ENCODE assay signal across 8 cellular contexts in the genomic region with DNA sequence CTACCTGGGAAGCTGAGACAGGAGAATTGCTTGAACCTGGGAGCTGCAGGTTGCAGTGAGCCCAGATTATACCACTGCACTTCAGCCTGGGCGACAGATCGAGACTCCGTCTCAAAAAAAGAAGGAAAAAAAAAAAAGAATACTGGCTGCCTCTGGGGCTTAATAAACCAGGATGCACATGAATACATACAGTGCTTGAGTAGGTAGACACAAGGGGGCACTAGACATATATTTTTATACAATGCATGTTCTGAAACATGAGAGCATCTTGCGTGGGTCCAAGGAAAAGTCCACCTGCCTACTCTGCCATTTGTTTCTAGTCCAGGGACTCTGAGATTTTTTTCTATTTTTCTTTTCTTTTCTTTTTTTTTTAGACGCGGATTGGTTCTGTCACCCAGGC. TPM values are rescaled to one million over a fixed set of nuclear protein-coding genes. Genes with fewer than 3 reads are reported as not detected.
DNase-seq lines count a peak whose midpoint lies in the region; ATAC-seq and TF ChIP-seq lines count a peak whose summit lies in the region.

No MANE protein-coding gene starts in this region.

- POLR2A ChIA-PET in HEK293T (lab: Yijun Ruan, JAX) (no interaction called here), WTC11 (lab: Charles Lee) (no interaction called here)

- H3K36me3 Mint-ChIP-seq in WTC11 = no peaks in the 10 kb centered on the region

- DNase-seq in COR-L47 (lab: John Stamatoyannopoulos, UW) (peak; percentile 61), HEK293T (ENCODE audit: extremely low spot score) (peak; percentile 47), RPMI8226 (peak; percentile 40), foreskin fibroblast (peak in 1 of 2 donors; percentile 31), WTC11 (ENCODE audit: low spot score) (no peak), NCI-H1048 (lab: John Stamatoyannopoulos, UW) (no peak)

- H3K4me1 Mint-ChIP-seq in WTC11 = peaks cover 18% of the 10 kb centered on the region

- no peaks in the 10 kb centered on the region for H3K9me3 Mint-ChIP-seq in WTC11

- no peak overlapping the region for H3K4me3 ChIP-seq in foreskin fibroblast (ENCODE audit: low read depth in 1 of 2, low read length in 2 of 2)

- peak; percentile 42 for TF ChIP-seq CTCF in foreskin fibroblast (IDR thresholded peaks at IDR 0.05; ENCODE audit: low read depth, low read length)
- no peak for TF ChIP-seq CTCF in WTC11 (IDR thresholded peaks at IDR 0.05)

- CTCF ChIA-PET in HEK293T (lab: Yijun Ruan, JAX) (interaction anchor here (0.6 kb wide), 2 partner anchors 11 to 67 kb away, joined by 3 read pairs; no protein-coding TSS in a partner anchor), WTC11 (lab: Charles Lee) (interaction anchor here (0.6 to 2.5 kb wide), 3 partner anchors 12 to 366 kb away, joined by 3 to 8 read pairs (median 3); no protein-coding TSS in a partner anchor)

- H3K27ac Mint-ChIP-seq in WTC11 = no peak overlapping the region

- H3K27me3 Mint-ChIP-seq in WTC11 (ENCODE audit: low read depth) = peaks cover 7% of the 10 kb centered on the region; the same call in 1 of the 2 replicates

- no peak overlapping the region for H3K4me3 Mint-ChIP-seq in WTC11

- no peak for ATAC-seq in WTC11
- no peak for ATAC-seq in GM18498 (IDR thresholded peaks at IDR 0.05; ENCODE audit: unreplicated experiment)
- ATAC-seq in HG03045 (IDR thresholded peaks at IDR 0.05; ENCODE audit: unreplicated experiment) = no peak

TF ChIP-seq in HEK293T, 16 proteins besides CTCF, POLR2A, EP300 and RAD21:
- TF ChIP-seq SUZ12 (IDR thresholded peaks at IDR 0.05) (no peak), FOXA1 (IDR thresholded peaks at IDR 0.05) (no peak), ZNF384 (IDR thresholded peaks at IDR 0.05) (peak; percentile 83)

TF ChIP-seq in WTC11, 78 proteins besides CTCF, POLR2A, EP300 and RAD21:
- TF ChIP-seq ESRRA (CRISPR knock-in tag; IDR thresholded peaks at IDR 0.05; ENCODE audit: borderline replicate concordance) (no peak), ELF4 (CRISPR knock-in tag; IDR thresholded peaks at IDR 0.05; ENCODE audit: low read depth) (no peak), ATF1 (CRISPR knock-in tag; IDR thresholded peaks at IDR 0.05) (no peak), ZNF232 (CRISPR knock-in tag; IDR thresholded peaks at IDR 0.05) (no peak), GTF2I (CRISPR knock-in tag; conservative IDR thresholded peaks at IDR 0.05) (no peak)
- TF ChIP-seq, protein P1, sequence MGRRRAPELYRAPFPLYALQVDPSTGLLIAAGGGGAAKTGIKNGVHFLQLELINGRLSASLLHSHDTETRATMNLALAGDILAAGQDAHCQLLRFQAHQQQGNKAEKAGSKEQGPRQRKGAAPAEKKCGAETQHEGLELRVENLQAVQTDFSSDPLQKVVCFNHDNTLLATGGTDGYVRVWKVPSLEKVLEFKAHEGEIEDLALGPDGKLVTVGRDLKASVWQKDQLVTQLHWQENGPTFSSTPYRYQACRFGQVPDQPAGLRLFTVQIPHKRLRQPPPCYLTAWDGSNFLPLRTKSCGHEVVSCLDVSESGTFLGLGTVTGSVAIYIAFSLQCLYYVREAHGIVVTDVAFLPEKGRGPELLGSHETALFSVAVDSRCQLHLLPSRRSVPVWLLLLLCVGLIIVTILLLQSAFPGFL (CRISPR knock-in tag; IDR thresholded peaks at IDR 0.05; ENCODE audit: borderline replicate concordance) = no peak
- TF ChIP-seq, protein P2, sequence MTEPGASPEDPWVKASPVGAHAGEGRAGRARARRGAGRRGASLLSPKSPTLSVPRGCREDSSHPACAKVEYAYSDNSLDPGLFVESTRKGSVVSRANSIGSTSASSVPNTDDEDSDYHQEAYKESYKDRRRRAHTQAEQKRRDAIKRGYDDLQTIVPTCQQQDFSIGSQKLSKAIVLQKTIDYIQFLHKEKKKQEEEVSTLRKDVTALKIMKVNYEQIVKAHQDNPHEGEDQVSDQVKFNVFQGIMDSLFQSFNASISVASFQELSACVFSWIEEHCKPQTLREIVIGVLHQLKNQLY (CRISPR knock-in tag; IDR thresholded peaks at IDR 0.05) = no peak
- TF ChIP-seq, protein P3, sequence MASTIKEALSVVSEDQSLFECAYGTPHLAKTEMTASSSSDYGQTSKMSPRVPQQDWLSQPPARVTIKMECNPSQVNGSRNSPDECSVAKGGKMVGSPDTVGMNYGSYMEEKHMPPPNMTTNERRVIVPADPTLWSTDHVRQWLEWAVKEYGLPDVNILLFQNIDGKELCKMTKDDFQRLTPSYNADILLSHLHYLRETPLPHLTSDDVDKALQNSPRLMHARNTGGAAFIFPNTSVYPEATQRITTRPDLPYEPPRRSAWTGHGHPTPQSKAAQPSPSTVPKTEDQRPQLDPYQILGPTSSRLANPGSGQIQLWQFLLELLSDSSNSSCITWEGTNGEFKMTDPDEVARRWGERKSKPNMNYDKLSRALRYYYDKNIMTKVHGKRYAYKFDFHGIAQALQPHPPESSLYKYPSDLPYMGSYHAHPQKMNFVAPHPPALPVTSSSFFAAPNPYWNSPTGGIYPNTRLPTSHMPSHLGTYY (CRISPR knock-in tag; IDR thresholded peaks at IDR 0.05) = no peak

RNA-seq across cellular contexts. Expression of a gene that starts 31.2 kb away (rescaled TPM):
- 65.1 to 74.9 TPM (median 68.7 TPM) in 3 replicates for total RNA-seq in WTC11 (2021)

RNA-seq across cellular contexts. Expression of a gene that starts 45.3 kb away (rescaled TPM):
- total RNA-seq in WTC11 (2021) = 3.8 to 5.4 TPM (median 4.1 TPM) in 3 replicates

RNA-seq across cellular contexts. Expression of a gene that starts 51.6 kb away (rescaled TPM):
- total RNA-seq in WTC11 (2021) = 5.3 to 5.9 TPM (median 5.8 TPM) in 3 replicates

Comparison
In these comparisons a context has a peak if more than half of its experiments do, and no peak if none do; other contexts are left out.
1. DNase-seq: peak in COR-L47 (single experiment), HEK293T (single experiment) and RPMI8226 (single experiment); none in WTC11 (single experiment) and NCI-H1048 (single experiment).